Comparison of ENCODE assay signal across 1 cellular context in the genomic region with DNA sequence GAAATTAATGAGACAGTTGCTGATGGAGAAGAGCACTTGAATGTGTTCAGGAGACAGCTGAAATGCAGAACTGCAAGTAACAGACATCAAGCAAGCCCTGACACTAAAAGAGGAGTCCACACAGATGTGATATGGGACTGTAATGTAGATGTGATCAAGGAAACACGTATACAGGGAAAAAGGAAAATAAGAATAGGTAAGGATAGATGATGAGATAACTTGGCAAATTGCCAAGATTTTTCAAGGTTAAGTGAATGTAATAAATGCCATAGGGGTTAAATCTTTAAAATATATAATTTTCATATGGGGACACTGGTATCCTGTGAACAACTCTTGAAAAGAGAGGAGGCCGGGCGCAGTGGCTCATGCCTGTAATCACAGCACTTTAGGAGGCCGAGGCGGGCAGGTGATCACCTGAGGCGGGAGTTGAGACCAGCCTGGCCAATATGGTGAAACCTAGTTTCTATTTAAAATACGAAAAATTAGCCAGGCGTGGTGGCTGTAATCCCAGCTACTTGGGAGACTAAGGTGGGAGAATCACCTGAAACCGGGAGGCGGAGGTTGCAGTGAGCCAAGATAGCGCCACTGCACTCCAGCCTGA.
TF ChIP-seq lines count a peak whose summit lies in the region.

No MANE protein-coding gene starts in this region.

TF ChIP-seq in HEK293, 187 proteins besides CTCF, POLR2A, EP300 and RAD21 (continued from another document and continues in another):
- TF ChIP-seq ZSCAN18 (tag by site-specific recombination; IDR thresholded peaks at IDR 0.05) (no peak), ZNF423 (tag by site-specific recombination; IDR thresholded peaks at IDR 0.05) (no peak), ZNF514 (tag by site-specific recombination; IDR thresholded peaks at IDR 0.05) (no peak), ZNF670 (tag by site-specific recombination; IDR thresholded peaks at IDR 0.05; ENCODE audit: low read depth) (no peak), ZBTB48 (tag by site-specific recombination; IDR thresholded peaks at IDR 0.05) (no peak), GFI1B (tag by site-specific recombination; IDR thresholded peaks at IDR 0.05) (no peak), KLF16 (tag by site-specific recombination; IDR thresholded peaks at IDR 0.05) (0 out of 2 replicates have a peak, but pooled peaks have one; percentile 22), ZNF146 (tag by site-specific recombination; IDR thresholded peaks at IDR 0.05) (no peak), ZBTB20 (tag by site-specific recombination; IDR thresholded peaks at IDR 0.05) (no peak), ZNF324 (tag by site-specific recombination; IDR thresholded peaks at IDR 0.05) (no peak), ZBTB21 (tag by site-specific recombination; IDR thresholded peaks at IDR 0.05) (no peak), ZNF704 (tag by site-specific recombination; IDR thresholded peaks at IDR 0.05) (no peak), ZNF311 (tag by site-specific recombination; IDR thresholded peaks at IDR 0.05; ENCODE audit: borderline replicate concordance) (no peak), ZNF624 (tag by site-specific recombination; IDR thresholded peaks at IDR 0.05) (no peak), ZNF513 (tag by site-specific recombination; IDR thresholded peaks at IDR 0.05) (peak; percentile 42; the same call in 1 of the 2 replicates), ZNF707 (tag by site-specific recombination; IDR thresholded peaks at IDR 0.05) (no peak), ZNF23 (tag by site-specific recombination; IDR thresholded peaks at IDR 0.05; ENCODE audit: borderline replicate concordance) (no peak), TCF7L2 (IDR thresholded peaks at IDR 0.05; ENCODE audit: borderline replicate concordance, low read depth, low read length) (no peak), ZNF621 (tag by site-specific recombination; IDR thresholded peaks at IDR 0.05) (no peak), PBX3 (CRISPR knock-in tag; IDR thresholded peaks at IDR 0.05) (no peak), ZNF623 (tag by site-specific recombination; IDR thresholded peaks at IDR 0.05) (no peak), ZNF248 (tag by site-specific recombination; IDR thresholded peaks at IDR 0.05) (no peak), ZNF221 (tag by site-specific recombination; IDR thresholded peaks at IDR 0.05; ENCODE audit: borderline replicate concordance) (peak; percentile 39; the same call in 1 of the 2 replicates), ZNF558 (tag by site-specific recombination; IDR thresholded peaks at IDR 0.05) (no peak), ZNF677 (tag by site-specific recombination; IDR thresholded peaks at IDR 0.05) (0 out of 2 replicates have a peak, but pooled peaks have one; percentile 40), ZNF366 (tag by site-specific recombination; conservative IDR thresholded peaks at IDR 0.05) (peak; percentile 70), ZNF157 (tag by site-specific recombination; IDR thresholded peaks at IDR 0.05) (no peak), ZNF48 (tag by site-specific recombination; IDR thresholded peaks at IDR 0.05) (no peak), MZF1 (tag by site-specific recombination; IDR thresholded peaks at IDR 0.05; ENCODE audit: borderline replicate concordance) (no peak), KLF8 (tag by site-specific recombination; IDR thresholded peaks at IDR 0.05) (no peak), ZSCAN4 (tag by site-specific recombination; IDR thresholded peaks at IDR 0.05) (no peak), HIC1 (tag by site-specific recombination; IDR thresholded peaks at IDR 0.05) (no peak), ZNF433 (tag by site-specific recombination; IDR thresholded peaks at IDR 0.05; ENCODE audit: low read depth) (no peak), BCL11A (tag by site-specific recombination; IDR thresholded peaks at IDR 0.05; ENCODE audit: low read depth) (no peak), ZNF223 (tag by site-specific recombination; IDR thresholded peaks at IDR 0.05) (no peak), ZBTB7A (tag by site-specific recombination; IDR thresholded peaks at IDR 0.05; ENCODE audit: low read depth) (no peak), ZNF24 (tag by site-specific recombination; IDR thresholded peaks at IDR 0.05) (no peak), ZFP37 (tag by site-specific recombination; IDR thresholded peaks at IDR 0.05) (no peak), IKZF3 (tag by site-specific recombination; IDR thresholded peaks at IDR 0.05) (peak; percentile 26; the same call in 1 of the 2 replicates)
- TF ChIP-seq, protein P1, sequence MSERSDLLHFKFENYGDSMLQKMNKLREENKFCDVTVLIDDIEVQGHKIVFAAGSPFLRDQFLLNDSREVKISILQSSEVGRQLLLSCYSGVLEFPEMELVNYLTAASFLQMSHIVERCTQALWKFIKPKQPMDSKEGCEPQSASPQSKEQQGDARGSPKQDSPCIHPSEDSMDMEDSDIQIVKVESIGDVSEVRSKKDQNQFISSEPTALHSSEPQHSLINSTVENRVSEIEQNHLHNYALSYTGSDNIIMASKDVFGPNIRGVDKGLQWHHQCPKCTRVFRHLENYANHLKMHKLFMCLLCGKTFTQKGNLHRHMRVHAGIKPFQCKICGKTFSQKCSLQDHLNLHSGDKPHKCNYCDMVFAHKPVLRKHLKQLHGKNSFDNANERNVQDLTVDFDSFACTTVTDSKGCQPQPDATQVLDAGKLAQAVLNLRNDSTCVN (tag by site-specific recombination; optimal IDR thresholded peaks at IDR 0.05): peak; percentile 10
- TF ChIP-seq, protein P2, sequence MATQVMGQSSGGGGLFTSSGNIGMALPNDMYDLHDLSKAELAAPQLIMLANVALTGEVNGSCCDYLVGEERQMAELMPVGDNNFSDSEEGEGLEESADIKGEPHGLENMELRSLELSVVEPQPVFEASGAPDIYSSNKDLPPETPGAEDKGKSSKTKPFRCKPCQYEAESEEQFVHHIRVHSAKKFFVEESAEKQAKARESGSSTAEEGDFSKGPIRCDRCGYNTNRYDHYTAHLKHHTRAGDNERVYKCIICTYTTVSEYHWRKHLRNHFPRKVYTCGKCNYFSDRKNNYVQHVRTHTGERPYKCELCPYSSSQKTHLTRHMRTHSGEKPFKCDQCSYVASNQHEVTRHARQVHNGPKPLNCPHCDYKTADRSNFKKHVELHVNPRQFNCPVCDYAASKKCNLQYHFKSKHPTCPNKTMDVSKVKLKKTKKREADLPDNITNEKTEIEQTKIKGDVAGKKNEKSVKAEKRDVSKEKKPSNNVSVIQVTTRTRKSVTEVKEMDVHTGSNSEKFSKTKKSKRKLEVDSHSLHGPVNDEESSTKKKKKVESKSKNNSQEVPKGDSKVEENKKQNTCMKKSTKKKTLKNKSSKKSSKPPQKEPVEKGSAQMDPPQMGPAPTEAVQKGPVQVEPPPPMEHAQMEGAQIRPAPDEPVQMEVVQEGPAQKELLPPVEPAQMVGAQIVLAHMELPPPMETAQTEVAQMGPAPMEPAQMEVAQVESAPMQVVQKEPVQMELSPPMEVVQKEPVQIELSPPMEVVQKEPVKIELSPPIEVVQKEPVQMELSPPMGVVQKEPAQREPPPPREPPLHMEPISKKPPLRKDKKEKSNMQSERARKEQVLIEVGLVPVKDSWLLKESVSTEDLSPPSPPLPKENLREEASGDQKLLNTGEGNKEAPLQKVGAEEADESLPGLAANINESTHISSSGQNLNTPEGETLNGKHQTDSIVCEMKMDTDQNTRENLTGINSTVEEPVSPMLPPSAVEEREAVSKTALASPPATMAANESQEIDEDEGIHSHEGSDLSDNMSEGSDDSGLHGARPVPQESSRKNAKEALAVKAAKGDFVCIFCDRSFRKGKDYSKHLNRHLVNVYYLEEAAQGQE (tag by site-specific recombination; IDR thresholded peaks at IDR 0.05): no peak
- TF ChIP-seq, protein P3, sequence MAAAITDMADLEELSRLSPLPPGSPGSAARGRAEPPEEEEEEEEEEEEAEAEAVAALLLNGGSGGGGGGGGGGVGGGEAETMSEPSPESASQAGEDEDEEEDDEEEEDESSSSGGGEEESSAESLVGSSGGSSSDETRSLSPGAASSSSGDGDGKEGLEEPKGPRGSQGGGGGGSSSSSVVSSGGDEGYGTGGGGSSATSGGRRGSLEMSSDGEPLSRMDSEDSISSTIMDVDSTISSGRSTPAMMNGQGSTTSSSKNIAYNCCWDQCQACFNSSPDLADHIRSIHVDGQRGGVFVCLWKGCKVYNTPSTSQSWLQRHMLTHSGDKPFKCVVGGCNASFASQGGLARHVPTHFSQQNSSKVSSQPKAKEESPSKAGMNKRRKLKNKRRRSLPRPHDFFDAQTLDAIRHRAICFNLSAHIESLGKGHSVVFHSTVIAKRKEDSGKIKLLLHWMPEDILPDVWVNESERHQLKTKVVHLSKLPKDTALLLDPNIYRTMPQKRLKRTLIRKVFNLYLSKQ (tag by site-specific recombination; IDR thresholded peaks at IDR 0.05; ENCODE audit: borderline replicate concordance): no peak
- TF ChIP-seq, protein P4, sequence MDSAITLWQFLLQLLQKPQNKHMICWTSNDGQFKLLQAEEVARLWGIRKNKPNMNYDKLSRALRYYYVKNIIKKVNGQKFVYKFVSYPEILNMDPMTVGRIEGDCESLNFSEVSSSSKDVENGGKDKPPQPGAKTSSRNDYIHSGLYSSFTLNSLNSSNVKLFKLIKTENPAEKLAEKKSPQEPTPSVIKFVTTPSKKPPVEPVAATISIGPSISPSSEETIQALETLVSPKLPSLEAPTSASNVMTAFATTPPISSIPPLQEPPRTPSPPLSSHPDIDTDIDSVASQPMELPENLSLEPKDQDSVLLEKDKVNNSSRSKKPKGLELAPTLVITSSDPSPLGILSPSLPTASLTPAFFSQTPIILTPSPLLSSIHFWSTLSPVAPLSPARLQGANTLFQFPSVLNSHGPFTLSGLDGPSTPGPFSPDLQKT (IDR thresholded peaks at IDR 0.05; ENCODE audit: borderline replicate concordance, low read depth, low read length): no peak
- TF ChIP-seq, protein P5, sequence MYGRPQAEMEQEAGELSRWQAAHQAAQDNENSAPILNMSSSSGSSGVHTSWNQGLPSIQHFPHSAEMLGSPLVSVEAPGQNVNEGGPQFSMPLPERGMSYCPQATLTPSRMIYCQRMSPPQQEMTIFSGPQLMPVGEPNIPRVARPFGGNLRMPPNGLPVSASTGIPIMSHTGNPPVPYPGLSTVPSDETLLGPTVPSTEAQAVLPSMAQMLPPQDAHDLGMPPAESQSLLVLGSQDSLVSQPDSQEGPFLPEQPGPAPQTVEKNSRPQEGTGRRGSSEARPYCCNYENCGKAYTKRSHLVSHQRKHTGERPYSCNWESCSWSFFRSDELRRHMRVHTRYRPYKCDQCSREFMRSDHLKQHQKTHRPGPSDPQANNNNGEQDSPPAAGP (tag by site-specific recombination; IDR thresholded peaks at IDR 0.05): no peak
